8 cellular contexts compared by ENCODE assay signal in genomic region chr5:57692582-57693487, GRCh38.
DNase-seq lines count a peak whose midpoint lies in the region; ATAC-seq lines count a peak whose summit lies in the region.

No MANE protein-coding gene starts in this region.

- H3K9ac ChIP-seq in trophoblast cell (ENCODE audit: low read length) (no peak overlapping the region), Karpas-422 (ENCODE audit: low read length) (no peak overlapping the region)

- no peak overlapping the region for H4K12ac ChIP-seq in trophoblast cell (ENCODE audit: low read depth, low read length)

- WGBS in trophoblast cell (ENCODE audit: extremely low coverage, insufficient coverage, insufficient read length), result no CpG with 5 or more reads among the region's 6 CpGs

- no peak overlapping the region for H4K91ac ChIP-seq in trophoblast cell (ENCODE audit: low read depth, low read length)

- no peak overlapping the region for H3K18ac ChIP-seq in trophoblast cell (ENCODE audit: low read length)

- H3K79me2 ChIP-seq in trophoblast cell (ENCODE audit: control insufficient read depth, insufficient read depth, low read length, poor library complexity) (peaks cover 1% of the 10 kb centered on the region), Karpas-422 (ENCODE audit: low read length) (no peaks in the 10 kb centered on the region)

- H3K4me1 ChIP-seq in trophoblast cell (ENCODE audit: control insufficient read depth in 1 of 2, insufficient read depth in 2 of 2, low read length in 2 of 2), result peaks cover 4 to 21% of the 10 kb centered on the region in 2 experiments
- no peaks in the 10 kb centered on the region for H3K4me1 ChIP-seq in Karpas-422 (ENCODE audit: low read length)

- peak overlapping the region; percentile 8 for H2BK12ac ChIP-seq in trophoblast cell (ENCODE audit: low read length)

- H3K4me2 ChIP-seq in trophoblast cell (ENCODE audit: low read length) (no peak overlapping the region), Karpas-422 (ENCODE audit: low read depth, low read length, poor library complexity, severe bottlenecking) (no peak overlapping the region)

- H3K79me1 ChIP-seq in trophoblast cell (ENCODE audit: low read length), result peaks cover 19% of the 10 kb centered on the region

- H2AK5ac ChIP-seq in trophoblast cell (ENCODE audit: low read length), result no peak overlapping the region

- H4K8ac ChIP-seq in trophoblast cell (ENCODE audit: low read depth, low read length), result no peak overlapping the region

- H4K20me1 ChIP-seq in Karpas-422 (ENCODE audit: insufficient read depth, low read depth, low read length), result no peaks in the 10 kb centered on the region

- no peaks in the 10 kb centered on the region for H3K36me3 ChIP-seq in trophoblast cell (ENCODE audit: control insufficient read depth in 1 of 2, insufficient read depth in 2 of 2, low read length in 2 of 2)
- H3K36me3 ChIP-seq in Karpas-422 (ENCODE audit: insufficient read depth, low read length), result no peaks in the 10 kb centered on the region

- H3K4ac ChIP-seq in trophoblast cell (ENCODE audit: low read depth, low read length), result no peak overlapping the region

- H2BK5ac ChIP-seq in trophoblast cell (ENCODE audit: low read depth, low read length, poor library complexity), result peak overlapping the region; percentile 24

- H3K27ac ChIP-seq in trophoblast cell (ENCODE audit: low read depth, low read length) (peak overlapping the region; percentile 90), Karpas-422 (ENCODE audit: low read length) (no peak overlapping the region)

- no peaks in the 10 kb centered on the region for H3K9me2 ChIP-seq in Karpas-422 (replicated peaks; ENCODE audit: insufficient read depth, low read length)

- no peaks in the 10 kb centered on the region for H3K9me3 ChIP-seq in trophoblast cell (ENCODE audit: insufficient read depth, low read depth, low read length)
- no peaks in the 10 kb centered on the region for H3K9me3 ChIP-seq in Karpas-422 (ENCODE audit: low read length)

- H2AFZ ChIP-seq in trophoblast cell (ENCODE audit: insufficient read depth, low read length, poor library complexity) (no peak overlapping the region), Karpas-422 (ENCODE audit: low read length) (no peak overlapping the region)

- H3K27me3 ChIP-seq in trophoblast cell (ENCODE audit: insufficient read depth, low read length) (no peaks in the 10 kb centered on the region), Karpas-422 (ENCODE audit: low read length) (no peaks in the 10 kb centered on the region)

- DNase-seq in ELR (ENCODE audit: low read depth) (peak; percentile 98), glomerular visceral epithelial cell (ENCODE audit: extremely low spot score) (peak; percentile 95), trophoblast cell (peak; percentile 63 to 77), Karpas-422 (no peak)
- DNase-seq in activated CD4-positive, alpha-beta T cell treated with anti-CD3 and anti-CD28 coated beads, Interleukin-2, amount 50 U/mL, for 4 hours, result peak; percentile 4 to 5

- H3K14ac ChIP-seq in trophoblast cell (ENCODE audit: low read length), result no peak overlapping the region

- peak; percentile 59 for ATAC-seq in HG03354 (IDR thresholded peaks at IDR 0.05; ENCODE audit: poor library complexity, severe bottlenecking, unreplicated experiment)
- ATAC-seq in HG02884 (IDR thresholded peaks at IDR 0.05; ENCODE audit: unreplicated experiment), result no peak
- no peak for ATAC-seq in GM21515 (IDR thresholded peaks at IDR 0.05; ENCODE audit: unreplicated experiment)

- no peak overlapping the region for H3K4me3 ChIP-seq in trophoblast cell (ENCODE audit: low read depth, low read length)
- no peak overlapping the region for H3K4me3 ChIP-seq in Karpas-422 (ENCODE audit: low read length)

- no peak overlapping the region for H3K23ac ChIP-seq in trophoblast cell (ENCODE audit: low read length)

- peak overlapping the region; percentile 6 for H2BK120ac ChIP-seq in trophoblast cell (ENCODE audit: insufficient read depth, low read length, poor library complexity)
